ENCODE assay signal across 8 cellular contexts in the genomic region with DNA sequence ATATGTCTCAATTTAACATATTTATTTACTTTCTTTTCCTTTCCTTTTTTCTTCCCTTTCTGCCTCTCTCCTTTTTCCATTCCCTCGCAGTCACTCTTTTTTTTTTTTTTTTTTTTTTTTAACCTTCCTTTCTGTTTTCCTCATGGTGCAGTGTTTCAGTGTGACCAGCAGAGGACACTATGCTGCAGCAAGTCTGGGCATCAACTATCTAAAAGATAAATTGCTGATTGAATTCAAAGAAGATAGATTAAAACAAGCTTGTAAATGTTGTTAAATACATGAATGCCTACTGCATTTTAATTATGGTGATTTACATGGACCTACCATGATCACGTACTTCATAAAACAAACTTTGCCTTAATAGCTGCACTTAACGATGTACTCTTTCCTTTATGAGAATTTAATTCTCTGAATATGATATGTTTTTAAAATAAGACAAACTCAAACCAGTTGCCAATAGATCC.
DNase-seq lines count a peak whose midpoint lies in the region; ATAC-seq and TF ChIP-seq lines count a peak whose summit lies in the region.

No MANE protein-coding gene starts in this region.

- no peak for TF ChIP-seq POLR2A in esophagus squamous epithelium (IDR thresholded peaks at IDR 0.05)

- TF ChIP-seq CTCF in AG09319 (IDR thresholded peaks at IDR 0.05; ENCODE audit: low read depth, low read length) (peak; percentile 93), GM12874 (IDR thresholded peaks at IDR 0.05; ENCODE audit: insufficient read depth, low read depth, low read length) (peak; percentile 83), activated B cell treated with CpG ODN at 0.5 μM for 24 hours (IDR thresholded peaks at IDR 0.05) (peak; percentile 57), esophagus squamous epithelium (IDR thresholded peaks at IDR 0.05) (peak; percentile 57 to 92 (median 83)), neural progenitor cell (IDR thresholded peaks at IDR 0.05) (peak; percentile 91)

- no peaks in the 10 kb centered on the region for H4K20me1 ChIP-seq in neural progenitor cell (ENCODE audit: low read depth)

- intact Hi-C loops in activated B cell treated with CpG ODN at 0.5 μM for 24 hours (cut with micrococcal nuclease) = loop anchor here (1.0 to 5.0 kb wide), 9 partner anchors 55 to 1365 kb away; no protein-coding TSS in a partner anchor
- intact Hi-C loops in esophagus squamous epithelium (cut with DNase I) = loop anchor here (10.0 kb wide), 1 partner anchor 322 kb away; no protein-coding TSS in a partner anchor

- H3K27me3 ChIP-seq in esophagus squamous epithelium (no peaks in the 10 kb centered on the region), neural progenitor cell (no peaks in the 10 kb centered on the region)

- no peak overlapping the region for H2AFZ ChIP-seq in neural progenitor cell (replicated peaks)

- DNase-seq in AG09319 (ENCODE audit: extremely low read depth, low read depth) (no peak), NCI-H1105 (lab: John Stamatoyannopoulos, UW) (peak; percentile 46), activated B cell treated with CpG ODN at 0.5 μM for 24 hours (no peak), esophagus squamous epithelium (lab: John Stamatoyannopoulos, UW) (no peak), neural progenitor cell (ENCODE audit: low spot score) (peak; percentile 42)

- POLR2A ChIA-PET in activated B cell treated with CpG ODN at 0.5 μM for 24 hours (lab: Charles Lee) = no interaction called here

- H3K4me1 Mint-ChIP-seq in activated B cell treated with CpG ODN at 0.5 μM for 24 hours = peaks cover 7% of the 10 kb centered on the region
- peaks cover 17% of the 10 kb centered on the region for H3K4me1 Mint-ChIP-seq in neural progenitor cell

- H3K4me2 ChIP-seq in neural progenitor cell = no peak overlapping the region

- no peaks in the 10 kb centered on the region for H3K79me2 ChIP-seq in neural progenitor cell (ENCODE audit: low read depth)

- H3K27ac ChIP-seq in esophagus squamous epithelium (peak overlapping the region in 3 of 4 donors; percentile 3 to 28 (median 27)), neural progenitor cell (no peak overlapping the region)

- H3K36me3 ChIP-seq in esophagus squamous epithelium (no peaks in the 10 kb centered on the region), neural progenitor cell (no peaks in the 10 kb centered on the region)

- H3K4me1 ChIP-seq in esophagus squamous epithelium (peaks cover 7 to 43% (median 11%) of the 10 kb centered on the region in 3 donors), neural progenitor cell (no peaks in the 10 kb centered on the region)

- ATAC-seq in activated B cell treated with CpG ODN at 0.5 μM for 24 hours (ENCODE audit: low read depth) = peak; percentile 64
- ATAC-seq in GM19023 (IDR thresholded peaks at IDR 0.05; ENCODE audit: unreplicated experiment) = no peak
- ATAC-seq in HG03521 (IDR thresholded peaks at IDR 0.05; ENCODE audit: unreplicated experiment) = no peak

- H3K4me3 Mint-ChIP-seq in activated B cell treated with CpG ODN at 0.5 μM for 24 hours (peak overlapping the region; percentile 30), neural progenitor cell (no peak overlapping the region)

- H3K4me3 ChIP-seq in esophagus squamous epithelium = peak overlapping the region in 1 of 4 donors; percentile 13
- no peak overlapping the region for H3K4me3 ChIP-seq in neural progenitor cell

- no peak overlapping the region for H3K9ac ChIP-seq in neural progenitor cell

- H3K9me3 Mint-ChIP-seq in activated B cell treated with CpG ODN at 0.5 μM for 24 hours (no peaks in the 10 kb centered on the region), neural progenitor cell (peaks cover 7% of the 10 kb centered on the region)

- WGBS in esophagus squamous epithelium, 2 donors = 2 to 13% methylated on average over 3 of the region's 3 CpGs

- H3K9me3 ChIP-seq in esophagus squamous epithelium (no peaks in the 10 kb centered on the region), neural progenitor cell (ENCODE audit: low read depth) (no peaks in the 10 kb centered on the region)

- no peaks in the 10 kb centered on the region for H3F3A ChIP-seq in neural progenitor cell (ENCODE audit: low read depth)

- H3K27me3 Mint-ChIP-seq in activated B cell treated with CpG ODN at 0.5 μM for 24 hours (peaks cover 2% of the 10 kb centered on the region), neural progenitor cell (ENCODE audit: insufficient read depth, low read depth) (no peaks in the 10 kb centered on the region)

- H3K36me3 Mint-ChIP-seq in activated B cell treated with CpG ODN at 0.5 μM for 24 hours (ENCODE audit: low read depth) = no peaks in the 10 kb centered on the region
- peaks cover 6% of the 10 kb centered on the region for H3K36me3 Mint-ChIP-seq in neural progenitor cell

- CTCF ChIA-PET in activated B cell treated with CpG ODN at 0.5 μM for 24 hours (lab: Charles Lee) = interaction anchor here (0.6 to 4.3 kb wide), 18 partner anchors 10 to 699 kb away, joined by 3 to 49 read pairs (median 4); no protein-coding TSS in a partner anchor

- H3K27ac Mint-ChIP-seq in activated B cell treated with CpG ODN at 0.5 μM for 24 hours (peak overlapping the region; percentile 15), neural progenitor cell (no peak overlapping the region)

Comparison
In these comparisons a context has a peak if more than half of its experiments do, and no peak if none do; other contexts are left out.
1. DNase-seq: peak in NCI-H1105 (single experiment) and neural progenitor cell (single experiment); none in AG09319 (single experiment), activated B cell treated with CpG ODN at 0.5 μM for 24 hours (single experiment) and esophagus squamous epithelium (single experiment).
2. Peak in every context shown above with its lines, with median percentiles within 50 percentile points of each other: CTCF ChIP-seq.